Comparison of ENCODE assay signal across 9 cellular contexts in genomic region chr19:678791-679388, GRCh38. TPM values are rescaled to one million over a fixed set of nuclear protein-coding genes. Genes with fewer than 3 reads are reported as not detected.
DNase-seq lines count a peak whose midpoint lies in the region; ATAC-seq and TF ChIP-seq lines count a peak whose summit lies in the region.
"Had no signal": no experiment of that assay in that cellular context is flagged by ENCODE, and none has a peak within 500 bp of the region (broad histone marks: within the 10 kb centered on the region; RNA-seq: fewer than 3 reads in every experiment).

No MANE protein-coding gene starts in this region.

- peak overlapping the region; percentile 73 for H3K4me3 Mint-ChIP-seq in stimulated activated naive CD8-positive, alpha-beta T cell treated with anti-CD3 and anti-CD28 coated beads, Interleukin-15, Interleukin-2, amounts not matched to agents 100 ng/mL and 50 ng/mL, for 24 hours
- peak overlapping the region; percentile 66 for H3K4me3 Mint-ChIP-seq in memory B cell

- intact Hi-C loops in ascending aorta (cut with DNase I): loop anchor here (10.0 kb wide), 1 partner anchor 306 kb away; the partner anchor contains the start of gene WDR18
- intact Hi-C loops in aorta (cut with DNase I): loop anchor here in 1 of 2 donors (5.0 kb wide), 1 partner anchor 118 kb away; the partner anchor contains the start of gene PTBP1

- H3K4me1 ChIP-seq in ascending aorta: peaks cover 9 to 21% of the 10 kb centered on the region in 2 donors
- no peaks in the 10 kb centered on the region for H3K4me1 ChIP-seq in aorta (ENCODE audit: control insufficient read depth in 1 of 2, insufficient read depth in 2 of 2, low read length in 2 of 2)

- H3K27ac Mint-ChIP-seq in stimulated activated naive CD8-positive, alpha-beta T cell treated with anti-CD3 and anti-CD28 coated beads, Interleukin-15, Interleukin-2, amounts not matched to agents 100 ng/mL and 50 ng/mL, for 24 hours: no peak overlapping the region
- no peak overlapping the region for H3K27ac Mint-ChIP-seq in memory B cell

- H3K36me3 Mint-ChIP-seq in stimulated activated naive CD8-positive, alpha-beta T cell treated with anti-CD3 and anti-CD28 coated beads, Interleukin-15, Interleukin-2, amounts not matched to agents 100 ng/mL and 50 ng/mL, for 24 hours (ENCODE audit: low read depth): no peaks in the 10 kb centered on the region
- peaks cover under 1% of the 10 kb centered on the region for H3K36me3 Mint-ChIP-seq in memory B cell

- TF ChIP-seq CTCF in ascending aorta (IDR thresholded peaks at IDR 0.05): no peak

- H3K36me3 ChIP-seq in ascending aorta (peaks cover 0 to 8% of the 10 kb centered on the region in 2 donors), aorta (ENCODE audit: control insufficient read depth in 1 of 2, insufficient read depth in 2 of 2, low read length in 1 of 2) (no peaks in the 10 kb centered on the region)

- H3K9me3 ChIP-seq in ascending aorta (no peaks in the 10 kb centered on the region), aorta (ENCODE audit: control insufficient read depth, low read length) (no peaks in the 10 kb centered on the region)

- WGBS in aorta, 2 donors: 80 to 84% methylated on average over 16 of the region's 16 CpGs

- H3K27me3 Mint-ChIP-seq in stimulated activated naive CD8-positive, alpha-beta T cell treated with anti-CD3 and anti-CD28 coated beads, Interleukin-15, Interleukin-2, amounts not matched to agents 100 ng/mL and 50 ng/mL, for 24 hours: peaks cover 7% of the 10 kb centered on the region
- H3K27me3 Mint-ChIP-seq in memory B cell: peaks cover 6% of the 10 kb centered on the region

- no peaks in the 10 kb centered on the region for H3K9me3 Mint-ChIP-seq in stimulated activated naive CD8-positive, alpha-beta T cell treated with anti-CD3 and anti-CD28 coated beads, Interleukin-15, Interleukin-2, amounts not matched to agents 100 ng/mL and 50 ng/mL, for 24 hours
- H3K9me3 Mint-ChIP-seq in memory B cell: no peaks in the 10 kb centered on the region

- peaks cover 11% of the 10 kb centered on the region for H3K4me1 Mint-ChIP-seq in stimulated activated naive CD8-positive, alpha-beta T cell treated with anti-CD3 and anti-CD28 coated beads, Interleukin-15, Interleukin-2, amounts not matched to agents 100 ng/mL and 50 ng/mL, for 24 hours (ENCODE audit: low read depth)
- peaks cover 8% of the 10 kb centered on the region for H3K4me1 Mint-ChIP-seq in memory B cell

- ATAC-seq in stimulated activated naive CD8-positive, alpha-beta T cell treated with anti-CD3 and anti-CD28 coated beads, Interleukin-15, Interleukin-2, amounts not matched to agents 100 U/mL and 50 U/mL, for 24 hours: no peak
- ATAC-seq in memory B cell (ENCODE audit: low read depth): no peak
- no peak for ATAC-seq in aorta (ENCODE audit: low FRiP score)
- ATAC-seq in HG03571 (IDR thresholded peaks at IDR 0.05; ENCODE audit: unreplicated experiment): no peak

- H3K4me3 ChIP-seq in ascending aorta (peak overlapping the region in 1 of 2 donors; percentile 88), aorta (ENCODE audit: low read length in 2 of 2) (no peak overlapping the region)

- H3K27me3 ChIP-seq in ascending aorta: no peaks in the 10 kb centered on the region
- no peaks in the 10 kb centered on the region for H3K27me3 ChIP-seq in aorta (ENCODE audit: control insufficient read depth in 1 of 2, insufficient read depth in 2 of 2, low read length in 1 of 2)

- DNase-seq in stimulated activated naive CD8-positive, alpha-beta T cell treated with anti-CD3 and anti-CD28 coated beads, Interleukin-15, Interleukin-2, amounts not matched to agents 100 U/mL and 50 U/mL, for 24 hours: no peak
- no peak for DNase-seq in ascending aorta (ENCODE audit: low spot score in 2 of 2)
- no peak for DNase-seq in memory B cell (ENCODE audit: low spot score in 2 of 2)
- DNase-seq in aorta: peak in 1 of 2 donors; percentile 55
- no peak for DNase-seq in NCI-H226
- no peak for DNase-seq in A172 (ENCODE audit: low spot score)
- DNase-seq: SHP77 treated with DMSO at 0.1 percent for 48 hours had no signal

- H3K27ac ChIP-seq in ascending aorta (peak overlapping the region; percentile 97 to 98), aorta (ENCODE audit: low read depth in 1 of 2, low read length in 2 of 2) (peak overlapping the region; percentile 41 to 51)

RNA-seq across cellular contexts. Expression of gene FSTL3, which starts 2.7 kb away (rescaled TPM):
- total RNA-seq in ascending aorta: 541 TPM
- 100 to 1,000 TPM; 116 to 134 TPM for total RNA-seq in aorta
- polyA plus RNA-seq in aorta: 10 to 100 TPM; 40.6 to 80.1 TPM
- 267 and 269 TPM in 2 replicates for total RNA-seq in A172 (2014; rRNA removed; shearing (Covaris generic))

RNA-seq across cellular contexts. Expression of gene RNF126, which starts 15.9 kb away (rescaled TPM):
- 39.0 TPM for total RNA-seq in ascending aorta
- 10 to 100 TPM; 26.7 to 26.9 TPM for total RNA-seq in aorta
- 10 to 100 TPM; 18.3 to 38.5 TPM for polyA plus RNA-seq in aorta
- 40.9 and 62.4 TPM in 2 replicates for total RNA-seq in A172 (2014; rRNA removed; shearing (Covaris generic))

RNA-seq across cellular contexts. Expression of gene PRSS57, which starts 16.4 kb away (rescaled TPM):
- not detected for total RNA-seq in ascending aorta
- not detected for total RNA-seq in aorta
- not detected for polyA plus RNA-seq in aorta
- total RNA-seq in A172 (2014; rRNA removed; shearing (Covaris generic)): not detected in 2 replicates

RNA-seq across cellular contexts. Expression of gene PALM, which starts 29.8 kb away (rescaled TPM):
- total RNA-seq in ascending aorta (107 TPM), aorta (10 to 100 TPM; 27.5 to 75.1 TPM)
- polyA plus RNA-seq in aorta: 1 to 10 TPM in 1 of 2 donors, under 1 TPM in 1; 0.59 to 2.5 TPM
- total RNA-seq in A172 (2014; rRNA removed; shearing (Covaris generic)): 42.9 and 47.9 TPM in 2 replicates

RNA-seq across cellular contexts. Expression of gene FGF22, which starts 39.2 kb away (rescaled TPM):
- total RNA-seq in ascending aorta (not detected), aorta (under 1 TPM; 0.36 to 0.45 TPM)
- 1 to 10 TPM in 1 of 2 donors, under 1 TPM in 1; 0.63 to 4.8 TPM for polyA plus RNA-seq in aorta
- 0.17 TPM in 1 of 2 replicates, not detected in the other for total RNA-seq in A172 (2014; rRNA removed; shearing (Covaris generic))
